ENCODE assay signal across 20 cellular contexts in the genomic region with DNA sequence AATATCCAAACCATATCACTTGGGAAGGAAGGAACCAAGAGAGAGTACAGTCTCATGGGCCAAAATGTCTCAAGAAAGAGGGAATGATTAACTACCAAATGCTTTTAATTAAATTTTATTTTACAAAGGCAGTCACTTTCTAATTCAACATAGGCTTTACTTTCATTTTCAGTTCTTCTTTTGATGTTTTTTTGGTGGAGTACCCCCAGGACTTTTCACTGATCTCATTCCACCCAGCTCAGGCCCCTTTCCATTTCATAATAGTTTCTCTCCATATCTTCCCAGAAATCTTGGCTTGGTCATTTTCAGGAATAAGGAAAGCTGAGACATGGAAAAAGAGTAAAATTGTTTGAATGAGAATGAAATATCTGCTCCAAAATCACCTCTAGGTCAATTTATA. TPM values are rescaled to one million over a fixed set of nuclear protein-coding genes. Genes with fewer than 3 reads are reported as not detected.
A peak's percentile ranks its signal among the peaks of the same experiment; 100 is the strongest.
DNase-seq lines count a peak whose midpoint lies in the region; ATAC-seq and TF ChIP-seq lines count a peak whose summit lies in the region.
"Had no signal": no experiment of that assay in that cellular context is flagged by ENCODE, and none has a peak within 500 bp of the region (broad histone marks: within the 10 kb centered on the region; RNA-seq: fewer than 3 reads in every experiment).

No MANE protein-coding gene starts in this region.

- no peak for DNase-seq in activated CD4-positive, alpha-beta T cell treated with anti-CD3 and anti-CD28 coated beads, Interleukin-2, amount 10 ng/mL, durations not matched to agents 7 days and 5 days
- DNase-seq in activated CD4-positive, alpha-beta T cell treated with anti-CD3 and anti-CD28 coated beads for 4 hours = no peak
- no peak for DNase-seq in activated CD8-positive, alpha-beta T cell treated with anti-CD3 and anti-CD28 coated beads for 36 hours
- DNase-seq in naive thymus-derived CD8-positive, alpha-beta T cell = peak in 2 of 10 donors; percentile 18
- DNase-seq in glutamatergic neuron = no peak
- no peak for DNase-seq in kidney glomerular epithelial cell (lab: John Stamatoyannopoulos, UW)
- DNase-seq: ACHN, COR-L47, EL, gastrocnemius medialis, MG63, NCI-H1930, right lobe of liver, SJCRH30 had no signal

- H3K27me3 Mint-ChIP-seq in activated CD4-positive, alpha-beta T cell treated with anti-CD3 and anti-CD28 coated beads, Interleukin-2, amount 10 ng/mL, durations not matched to agents 7 days and 5 days = no peaks in the 10 kb centered on the region
- H3K27me3 Mint-ChIP-seq in IgD-negative memory B cell (no peaks in the 10 kb centered on the region), glutamatergic neuron (ENCODE audit: unreplicated experiment) (peaks cover 2% of the 10 kb centered on the region)
- H3K27me3 Mint-ChIP-seq in activated CD8-positive, alpha-beta T cell treated with anti-CD3 and anti-CD28 coated beads for 36 hours = no peaks in the 10 kb centered on the region
- H3K27me3 Mint-ChIP-seq in naive thymus-derived CD8-positive, alpha-beta T cell = no peaks in the 10 kb centered on the region

- intact Hi-C loops in activated CD8-positive, alpha-beta T cell treated with anti-CD3 and anti-CD28 coated beads for 36 hours (cut with micrococcal nuclease) = no loop called here

- H3K27ac Mint-ChIP-seq in activated CD4-positive, alpha-beta T cell treated with anti-CD3 and anti-CD28 coated beads, Interleukin-2, amount 10 ng/mL, durations not matched to agents 7 days and 5 days = peak overlapping the region; percentile 65
- H3K27ac Mint-ChIP-seq in IgD-negative memory B cell (peak overlapping the region; percentile 5 to 88 (median 80)), glutamatergic neuron (ENCODE audit: unreplicated experiment) (no peak overlapping the region)
- peak overlapping the region; percentile 79 for H3K27ac Mint-ChIP-seq in activated CD8-positive, alpha-beta T cell treated with anti-CD3 and anti-CD28 coated beads for 36 hours
- peak overlapping the region; percentile 28 to 81 (median 62) for H3K27ac Mint-ChIP-seq in naive thymus-derived CD8-positive, alpha-beta T cell

- peaks cover 46% of the 10 kb centered on the region for H3K4me1 Mint-ChIP-seq in activated CD4-positive, alpha-beta T cell treated with anti-CD3 and anti-CD28 coated beads, Interleukin-2, amount 10 ng/mL, durations not matched to agents 7 days and 5 days
- H3K4me1 Mint-ChIP-seq in IgD-negative memory B cell = peaks cover 34 to 44% (median 35%) of the 10 kb centered on the region in 3 donors
- H3K4me1 Mint-ChIP-seq in activated CD8-positive, alpha-beta T cell treated with anti-CD3 and anti-CD28 coated beads for 36 hours (ENCODE audit: low read depth) = peaks cover 60% of the 10 kb centered on the region
- H3K4me1 Mint-ChIP-seq in naive thymus-derived CD8-positive, alpha-beta T cell = peaks cover 16 to 43% (median 35%) of the 10 kb centered on the region in 4 donors
- no peaks in the 10 kb centered on the region for H3K4me1 Mint-ChIP-seq in glutamatergic neuron (ENCODE audit: low read depth, unreplicated experiment)

- TF ChIP-seq CTCF in activated CD8-positive, alpha-beta T cell treated with anti-CD3 and anti-CD28 coated beads for 36 hours (IDR thresholded peaks at IDR 0.05) = no peak
- TF ChIP-seq CTCF in glutamatergic neuron (IDR thresholded peaks at IDR 0.05; ENCODE audit: partially characterized antibody, unreplicated experiment) = no peak

- peaks cover 47% of the 10 kb centered on the region for H3K9me3 Mint-ChIP-seq in activated CD4-positive, alpha-beta T cell treated with anti-CD3 and anti-CD28 coated beads, Interleukin-2, amount 10 ng/mL, durations not matched to agents 7 days and 5 days
- H3K9me3 Mint-ChIP-seq in IgD-negative memory B cell = peaks cover 0 to 4% (median 2%) of the 10 kb centered on the region in 3 donors
- peaks cover 56% of the 10 kb centered on the region for H3K9me3 Mint-ChIP-seq in activated CD8-positive, alpha-beta T cell treated with anti-CD3 and anti-CD28 coated beads for 36 hours
- H3K9me3 Mint-ChIP-seq in naive thymus-derived CD8-positive, alpha-beta T cell = peaks cover 0 to 25% (median 19%) of the 10 kb centered on the region in 9 donors
- peaks cover 4% of the 10 kb centered on the region for H3K9me3 Mint-ChIP-seq in glutamatergic neuron (ENCODE audit: unreplicated experiment)

- CTCF ChIA-PET in activated CD4-positive, alpha-beta T cell treated with anti-CD3 and anti-CD28 coated beads, Interleukin-2, amount 10 ng/mL, durations not matched to agents 7 days and 5 days (lab: Charles Lee) = interaction anchor here (0.9 to 1.8 kb wide), 4 partner anchors 13 to 100 kb away, joined by 3 to 5 read pairs (median 4); no protein-coding TSS in a partner anchor
- CTCF ChIA-PET in activated CD8-positive, alpha-beta T cell treated with anti-CD3 and anti-CD28 coated beads for 36 hours (lab: Charles Lee) = interaction anchor here (1.5 to 2.2 kb wide), 6 partner anchors 11 to 47 kb away, joined by 3 to 19 read pairs (median 8); no protein-coding TSS in a partner anchor

- peak; percentile 40 for ATAC-seq in activated CD8-positive, alpha-beta T cell treated with anti-CD3 and anti-CD28 coated beads for 36 hours
- ATAC-seq in naive thymus-derived CD8-positive, alpha-beta T cell = peak in 1 of 2 donors; percentile 69
- ATAC-seq in HG02763 (IDR thresholded peaks at IDR 0.05; ENCODE audit: unreplicated experiment) = no peak
- ATAC-seq: gastrocnemius medialis, right lobe of liver had no signal

- no peak overlapping the region for H3K4me3 Mint-ChIP-seq in activated CD4-positive, alpha-beta T cell treated with anti-CD3 and anti-CD28 coated beads, Interleukin-2, amount 10 ng/mL, durations not matched to agents 7 days and 5 days
- H3K4me3 Mint-ChIP-seq in IgD-negative memory B cell = peak overlapping the region in 3 of 4 donors; percentile 1 to 88 (median 34)
- H3K4me3 Mint-ChIP-seq in activated CD8-positive, alpha-beta T cell treated with anti-CD3 and anti-CD28 coated beads for 36 hours = peak overlapping the region; percentile 32
- H3K4me3 Mint-ChIP-seq in naive thymus-derived CD8-positive, alpha-beta T cell = peak overlapping the region; percentile 12 to 80 (median 64)
- no peak overlapping the region for H3K4me3 Mint-ChIP-seq in glutamatergic neuron (ENCODE audit: unreplicated experiment)

- peaks cover 53% of the 10 kb centered on the region for H3K36me3 Mint-ChIP-seq in activated CD4-positive, alpha-beta T cell treated with anti-CD3 and anti-CD28 coated beads, Interleukin-2, amount 10 ng/mL, durations not matched to agents 7 days and 5 days (ENCODE audit: low read depth)
- no peaks in the 10 kb centered on the region for H3K36me3 Mint-ChIP-seq in IgD-negative memory B cell
- H3K36me3 Mint-ChIP-seq in activated CD8-positive, alpha-beta T cell treated with anti-CD3 and anti-CD28 coated beads for 36 hours (ENCODE audit: low read depth) = peaks cover 57% of the 10 kb centered on the region
- peaks cover 0 to 17% (median 11%) of the 10 kb centered on the region in 3 donors for H3K36me3 Mint-ChIP-seq in naive thymus-derived CD8-positive, alpha-beta T cell
- peaks cover 7% of the 10 kb centered on the region for H3K36me3 Mint-ChIP-seq in glutamatergic neuron (ENCODE audit: unreplicated experiment)

- POLR2A ChIA-PET in activated CD4-positive, alpha-beta T cell treated with anti-CD3 and anti-CD28 coated beads, Interleukin-2, amount 10 ng/mL, durations not matched to agents 7 days and 5 days (lab: Charles Lee) = no interaction called here
- POLR2A ChIA-PET in activated CD8-positive, alpha-beta T cell treated with anti-CD3 and anti-CD28 coated beads for 36 hours (lab: Charles Lee) = interaction anchor here (1.0 to 1.4 kb wide), 2 partner anchors 10 to 304 kb away, joined by 3 to 8 read pairs; no protein-coding TSS in a partner anchor
- POLR2A ChIA-PET in naive thymus-derived CD8-positive, alpha-beta T cell (lab: Charles Lee) = interaction anchor here (1.3 to 1.5 kb wide), 2 partner anchors 22 to 53 kb away, joined by 3 to 4 read pairs; a partner anchor contains a TSS

RNA-seq across cellular contexts. Expression of a gene that starts 5.1 kb away (rescaled TPM):
- total RNA-seq in activated CD4-positive, alpha-beta T cell treated with anti-CD3 and anti-CD28 coated beads, Interleukin-2, amount 10 ng/mL, durations not matched to agents 7 days and 5 days = 10 to 100 TPM; 12.8 to 13.4 TPM
- 26.8 TPM for polyA plus RNA-seq in IgD-negative memory B cell
- total RNA-seq in activated CD8-positive, alpha-beta T cell treated with anti-CD3 and anti-CD28 coated beads for 36 hours = 10 to 100 TPM; 90.0 to 93.5 TPM
- 1 to 10 TPM; 4.5 to 6.2 TPM for total RNA-seq in naive thymus-derived CD8-positive, alpha-beta T cell
- 100 to 1,000 TPM in 1 of 3 donors, 1 to 10 TPM in 2; 3.8 to 102 (median 4.0) TPM for polyA plus RNA-seq in naive thymus-derived CD8-positive, alpha-beta T cell
- not detected for total RNA-seq in glutamatergic neuron (ENCODE audit: unreplicated experiment)
- total RNA-seq: dermis microvascular lymphatic vessel endothelial cell, NCI-H460, osteocyte, SJCRH30 had no signal

RNA-seq across cellular contexts. Expression of a gene that starts 22.3 kb away (rescaled TPM):
- 100 to 1,000 TPM; 294 to 309 TPM for total RNA-seq in activated CD4-positive, alpha-beta T cell treated with anti-CD3 and anti-CD28 coated beads, Interleukin-2, amount 10 ng/mL, durations not matched to agents 7 days and 5 days
- 129 TPM for polyA plus RNA-seq in IgD-negative memory B cell
- total RNA-seq in activated CD8-positive, alpha-beta T cell treated with anti-CD3 and anti-CD28 coated beads for 36 hours = 100 to 1,000 TPM; 379 to 388 TPM
- 100 to 1,000 TPM; 272 to 276 TPM for total RNA-seq in naive thymus-derived CD8-positive, alpha-beta T cell
- 100 to 1,000 TPM; 186 to 213 (median 200) TPM for polyA plus RNA-seq in naive thymus-derived CD8-positive, alpha-beta T cell
- not detected for total RNA-seq in glutamatergic neuron (ENCODE audit: unreplicated experiment)
- total RNA-seq: dermis microvascular lymphatic vessel endothelial cell, epithelial cell of proximal tubule, NCI-H460, osteocyte, SJCRH30 had no signal

Comparison
In these comparisons a context has a peak if more than half of its experiments do, and no peak if none do; other contexts are left out.
1. H3K4me3 Mint-ChIP-seq: peak in IgD-negative memory B cell (3 of 4), activated CD8-positive, alpha-beta T cell treated with anti-CD3 and anti-CD28 coated beads for 36 hours (single experiment) and naive thymus-derived CD8-positive, alpha-beta T cell (10 of 10); none in activated CD4-positive, alpha-beta T cell treated with anti-CD3 and anti-CD28 coated beads, Interleukin-2, amount 10 ng/mL, durations not matched to agents 7 days and 5 days (single experiment) and glutamatergic neuron (single experiment).
2. RNA of a gene that starts 5.1 kb away (total RNA-seq): 90.0 to 93.5 TPM in activated CD8-positive, alpha-beta T cell treated with anti-CD3 and anti-CD28 coated beads for 36 hours; 12.8 to 13.4 TPM in activated CD4-positive, alpha-beta T cell treated with anti-CD3 and anti-CD28 coated beads, Interleukin-2, amount 10 ng/mL, durations not matched to agents 7 days and 5 days, 4.5 to 6.2 TPM in naive thymus-derived CD8-positive, alpha-beta T cell and not detected in glutamatergic neuron (single experiment); every median in the first group is over 4 times any median in the second.
3. RNA of a gene that starts 22.3 kb away (total RNA-seq): 379 to 388 TPM in activated CD8-positive, alpha-beta T cell treated with anti-CD3 and anti-CD28 coated beads for 36 hours, 294 to 309 TPM in activated CD4-positive, alpha-beta T cell treated with anti-CD3 and anti-CD28 coated beads, Interleukin-2, amount 10 ng/mL, durations not matched to agents 7 days and 5 days and 272 to 276 TPM in naive thymus-derived CD8-positive, alpha-beta T cell; not detected in glutamatergic neuron (single experiment); every median in the first group is over 100 times any median in the second.